Comparison of ENCODE assay signal across 22 cellular contexts in genomic region chr4:159425749-159426376, GRCh38.
"Had no signal": no experiment of that assay in that cellular context is flagged by ENCODE, and none has a peak within 500 bp of the region (broad histone marks: within the 10 kb centered on the region; RNA-seq: fewer than 3 reads in every experiment).

No MANE protein-coding gene starts in this region.

- H3K4me1 ChIP-seq: parathyroid adenoma, testis had no signal

- H3K36me3 ChIP-seq: stomach had no signal

- H3K9me3 Mint-ChIP-seq: activated CD4-positive, alpha-beta T cell treated with anti-CD3 and anti-CD28 coated beads, Interleukin-2, amount 10 ng/mL, durations not matched to agents 24 days and 14 days; activated naive CD4-positive, alpha-beta T cell treated with anti-CD3 and anti-CD28 coated beads, Interleukin-2, amount 10 ng/mL, durations not matched to agents 7 days and 5 days; activated naive CD8-positive, alpha-beta T cell treated with anti-CD3 and anti-CD28 coated beads, Interleukin-2, amount 50 U/mL, for 24 hours; activated T-cell treated with anti-CD3 and anti-CD28 coated beads, Interleukin-2, amount 50 U/mL, for 4 hours; brain; effector memory CD8-positive, alpha-beta T cell; mesothelial cell of epicardium; natural killer cell treated with Interleukin-12 subunit alpha and Interleukin-12 subunit beta and Interleukin-15 and Interleukin-18, amount 100 ng/mL, for 72 hours; stimulated activated effector memory CD8-positive, alpha-beta T cell treated with anti-CD3 and anti-CD28 coated beads, Interleukin-12 subunit alpha, Interleukin-12 subunit beta, amount 100 ng/mL, for 72 hours; type B pancreatic cell had no signal

- H3K36me3 Mint-ChIP-seq: activated naive CD4-positive, alpha-beta T cell treated with anti-CD3 and anti-CD28 coated beads, Interleukin-2, amount 10 ng/mL, durations not matched to agents 7 days and 5 days; brain; mesothelial cell of epicardium; natural killer cell treated with Interleukin-12 subunit alpha and Interleukin-12 subunit beta and Interleukin-15 and Interleukin-18, amount 100 ng/mL, for 72 hours; stimulated activated effector memory CD8-positive, alpha-beta T cell treated with anti-CD3 and anti-CD28 coated beads, Interleukin-12 subunit alpha, Interleukin-12 subunit beta, amount 100 ng/mL, for 72 hours; type B pancreatic cell had no signal

- H3K9me3 ChIP-seq: testis had no signal

- H3K27me3 ChIP-seq: stomach, testis had no signal

- ATAC-seq: activated naive CD8-positive, alpha-beta T cell treated with anti-CD3 and anti-CD28 coated beads, Interleukin-2, amount 50 U/mL, for 24 hours; activated T-cell treated with anti-CD3 and anti-CD28 coated beads, Interleukin-2, amount 50 U/mL, for 4 hours; effector memory CD8-positive, alpha-beta T cell; left lobe of liver; natural killer cell treated with Interleukin-12 subunit alpha and Interleukin-12 subunit beta and Interleukin-15 and Interleukin-18, amount 100 ng/mL, for 72 hours; sciatic nerve; stimulated activated effector memory CD8-positive, alpha-beta T cell treated with anti-CD3 and anti-CD28 coated beads, Interleukin-12 subunit alpha, Interleukin-12 subunit beta, amount 100 ng/mL, for 72 hours had no signal

- H3K27ac Mint-ChIP-seq: activated CD4-positive, alpha-beta T cell treated with anti-CD3 and anti-CD28 coated beads, Interleukin-2, amount 10 ng/mL, durations not matched to agents 24 days and 14 days; activated naive CD4-positive, alpha-beta T cell treated with anti-CD3 and anti-CD28 coated beads, Interleukin-2, amount 10 ng/mL, durations not matched to agents 7 days and 5 days; activated naive CD8-positive, alpha-beta T cell treated with anti-CD3 and anti-CD28 coated beads, Interleukin-2, amount 50 U/mL, for 24 hours; effector memory CD8-positive, alpha-beta T cell; mesothelial cell of epicardium; natural killer cell treated with Interleukin-12 subunit alpha and Interleukin-12 subunit beta and Interleukin-15 and Interleukin-18, amount 100 ng/mL, for 72 hours; stimulated activated effector memory CD8-positive, alpha-beta T cell treated with anti-CD3 and anti-CD28 coated beads, Interleukin-12 subunit alpha, Interleukin-12 subunit beta, amount 100 ng/mL, for 72 hours; type B pancreatic cell had no signal

- H3K27ac ChIP-seq: parathyroid adenoma, stomach, testis had no signal

- H3K9ac ChIP-seq: parathyroid adenoma had no signal

- H3K27me3 Mint-ChIP-seq: activated naive CD8-positive, alpha-beta T cell treated with anti-CD3 and anti-CD28 coated beads, Interleukin-2, amount 50 U/mL, for 24 hours; type B pancreatic cell had no signal

- H3K4me3 Mint-ChIP-seq: activated CD4-positive, alpha-beta T cell treated with anti-CD3 and anti-CD28 coated beads, Interleukin-2, amount 10 ng/mL, durations not matched to agents 24 days and 14 days; activated naive CD4-positive, alpha-beta T cell treated with anti-CD3 and anti-CD28 coated beads, Interleukin-2, amount 10 ng/mL, durations not matched to agents 7 days and 5 days; activated naive CD8-positive, alpha-beta T cell treated with anti-CD3 and anti-CD28 coated beads, Interleukin-2, amount 50 U/mL, for 24 hours; activated T-cell treated with anti-CD3 and anti-CD28 coated beads, Interleukin-2, amount 50 U/mL, for 4 hours; brain; effector memory CD8-positive, alpha-beta T cell; mesothelial cell of epicardium; natural killer cell treated with Interleukin-12 subunit alpha and Interleukin-12 subunit beta and Interleukin-15 and Interleukin-18, amount 100 ng/mL, for 72 hours; stimulated activated effector memory CD8-positive, alpha-beta T cell treated with anti-CD3 and anti-CD28 coated beads, Interleukin-12 subunit alpha, Interleukin-12 subunit beta, amount 100 ng/mL, for 72 hours; type B pancreatic cell had no signal

- H3K4me3 ChIP-seq: lung, stomach, testis had no signal

- H3K4me1 Mint-ChIP-seq: activated CD4-positive, alpha-beta T cell treated with anti-CD3 and anti-CD28 coated beads, Interleukin-2, amount 10 ng/mL, durations not matched to agents 24 days and 14 days; activated naive CD4-positive, alpha-beta T cell treated with anti-CD3 and anti-CD28 coated beads, Interleukin-2, amount 10 ng/mL, durations not matched to agents 7 days and 5 days; mesothelial cell of epicardium; stimulated activated effector memory CD8-positive, alpha-beta T cell treated with anti-CD3 and anti-CD28 coated beads, Interleukin-12 subunit alpha, Interleukin-12 subunit beta, amount 100 ng/mL, for 72 hours had no signal

- DNase-seq: activated CD4-positive, alpha-beta T cell treated with anti-CD3 and anti-CD28 coated beads, Interleukin-2, amount 10 ng/mL, durations not matched to agents 24 days and 14 days; activated CD4-positive, CD25-positive, alpha-beta regulatory T cell; activated CD8-positive, alpha-beta memory T cell treated with anti-CD3 and anti-CD28 coated beads, Interleukin-2, amount 50 U/mL, for 4 hours; activated effector memory CD4-positive, alpha-beta T cell treated with Interleukin-2 at 50 U/mL for 16 hours; activated naive CD4-positive, alpha-beta T cell treated with anti-CD3 and anti-CD28 coated beads, Interleukin-2, amount 10 ng/mL, durations not matched to agents 7 days and 5 days; activated naive CD8-positive, alpha-beta T cell treated with anti-CD3 and anti-CD28 coated beads, Interleukin-2, amount 50 U/mL, for 24 hours; activated T-cell treated with anti-CD3 and anti-CD28 coated beads, Interleukin-2, amount 50 U/mL, for 4 hours; anterior cingulate cortex; caudate nucleus; effector memory CD8-positive, alpha-beta T cell; stimulated activated CD4-positive, alpha-beta T cell treated with anti-CD3 and anti-CD28 coated beads, Interleukin-4, amount 100 ng/mL, for 24 hours; stomach; testis had no signal
